Comparison of ENCODE assay signal across 8 cellular contexts in genomic region chr6:148464319-148465010, GRCh38.
A peak's percentile ranks its signal among the peaks of the same experiment; 100 is the strongest.
DNase-seq lines count a peak whose midpoint lies in the region; ATAC-seq and TF ChIP-seq lines count a peak whose summit lies in the region.

No MANE protein-coding gene starts in this region.

- no peak overlapping the region for H3K4me3 ChIP-seq in epithelial cell of esophagus (ENCODE audit: low read length)

- H3K4me3 Mint-ChIP-seq in activated CD8-positive, alpha-beta T cell treated with anti-CD3 and anti-CD28 coated beads for 36 hours: no peak overlapping the region
- no peak overlapping the region for H3K4me3 Mint-ChIP-seq in stimulated activated naive CD8-positive, alpha-beta T cell treated with anti-CD3 and anti-CD28 coated beads, Interleukin-15, amount 100 ng/mL, for 72 hours

- intact Hi-C loops in activated CD8-positive, alpha-beta T cell treated with anti-CD3 and anti-CD28 coated beads for 36 hours (cut with micrococcal nuclease): loop anchor here (1.0 to 5.0 kb wide), 2 partner anchors 277 to 320 kb away; no protein-coding TSS in a partner anchor

- DNase-seq in C1 segment of cervical spinal cord (lab: John Stamatoyannopoulos, UW) (peak in 10 of 14 donors; percentile 19 to 73 (median 42)), NCI-H526 treated with DMSO at 0.1 percent for 48 hours (lab: John Stamatoyannopoulos, UW) (peak; percentile 59), epithelial cell of esophagus (ENCODE audit: low read depth) (peak; percentile 61), myocyte (ENCODE audit: low read depth) (peak; percentile 84)
- DNase-seq in activated CD8-positive, alpha-beta T cell treated with anti-CD3 and anti-CD28 coated beads for 36 hours: peak; percentile 69
- peak; percentile 44 to 50 for DNase-seq in stimulated activated naive CD8-positive, alpha-beta T cell treated with anti-CD3 and anti-CD28 coated beads, Interleukin-15, amount 100 ng/mL, for 72 hours

- peak; percentile 84 for ATAC-seq in GM18909 (IDR thresholded peaks at IDR 0.05; ENCODE audit: poor library complexity, unreplicated experiment)
- peak; percentile 72 for ATAC-seq in HG03378 (IDR thresholded peaks at IDR 0.05; ENCODE audit: unreplicated experiment)
- peak; percentile 67 for ATAC-seq in activated CD8-positive, alpha-beta T cell treated with anti-CD3 and anti-CD28 coated beads for 36 hours
- peak; percentile 74 for ATAC-seq in stimulated activated naive CD8-positive, alpha-beta T cell treated with anti-CD3 and anti-CD28 coated beads, Interleukin-15, amount 100 ng/mL, for 72 hours

- CTCF ChIA-PET in activated CD8-positive, alpha-beta T cell treated with anti-CD3 and anti-CD28 coated beads for 36 hours (lab: Charles Lee): interaction anchor here (0.6 to 4.6 kb wide), 13 partner anchors 10 to 319 kb away, joined by 3 to 43 read pairs (median 3); no protein-coding TSS in a partner anchor

- H3K27me3 Mint-ChIP-seq in activated CD8-positive, alpha-beta T cell treated with anti-CD3 and anti-CD28 coated beads for 36 hours: peaks cover 8% of the 10 kb centered on the region
- peaks cover 37% of the 10 kb centered on the region for H3K27me3 Mint-ChIP-seq in stimulated activated naive CD8-positive, alpha-beta T cell treated with anti-CD3 and anti-CD28 coated beads, Interleukin-15, amount 100 ng/mL, for 72 hours

- TF ChIP-seq CTCF in activated CD8-positive, alpha-beta T cell treated with anti-CD3 and anti-CD28 coated beads for 36 hours (IDR thresholded peaks at IDR 0.05): peak; percentile 93
- peak; percentile 96 for TF ChIP-seq CTCF in epithelial cell of esophagus (IDR thresholded peaks at IDR 0.05; ENCODE audit: insufficient read depth, low read depth, low read length, missing control alignments)

- H3K9me3 Mint-ChIP-seq in activated CD8-positive, alpha-beta T cell treated with anti-CD3 and anti-CD28 coated beads for 36 hours: no peaks in the 10 kb centered on the region
- no peaks in the 10 kb centered on the region for H3K9me3 Mint-ChIP-seq in stimulated activated naive CD8-positive, alpha-beta T cell treated with anti-CD3 and anti-CD28 coated beads, Interleukin-15, amount 100 ng/mL, for 72 hours

- H3K36me3 Mint-ChIP-seq in activated CD8-positive, alpha-beta T cell treated with anti-CD3 and anti-CD28 coated beads for 36 hours (ENCODE audit: low read depth): no peaks in the 10 kb centered on the region

- no peaks in the 10 kb centered on the region for H3K4me1 Mint-ChIP-seq in activated CD8-positive, alpha-beta T cell treated with anti-CD3 and anti-CD28 coated beads for 36 hours (ENCODE audit: low read depth)
- peaks cover 6% of the 10 kb centered on the region for H3K4me1 Mint-ChIP-seq in stimulated activated naive CD8-positive, alpha-beta T cell treated with anti-CD3 and anti-CD28 coated beads, Interleukin-15, amount 100 ng/mL, for 72 hours

- POLR2A ChIA-PET in activated CD8-positive, alpha-beta T cell treated with anti-CD3 and anti-CD28 coated beads for 36 hours (lab: Charles Lee): no interaction called here

- H3K27ac Mint-ChIP-seq in activated CD8-positive, alpha-beta T cell treated with anti-CD3 and anti-CD28 coated beads for 36 hours: no peak overlapping the region
- H3K27ac Mint-ChIP-seq in stimulated activated naive CD8-positive, alpha-beta T cell treated with anti-CD3 and anti-CD28 coated beads, Interleukin-15, amount 100 ng/mL, for 72 hours: no peak overlapping the region
